Comparison of ENCODE assay signal across 8 cellular contexts in genomic region chr11:118790357-118791014, GRCh38. TPM values are rescaled to one million over a fixed set of nuclear protein-coding genes. Genes with fewer than 3 reads are reported as not detected.
A peak's percentile ranks its signal among the peaks of the same experiment; 100 is the strongest.
DNase-seq lines count a peak whose midpoint lies in the region; ATAC-seq and TF ChIP-seq lines count a peak whose summit lies in the region.

No MANE protein-coding gene starts in this region.

- TF ChIP-seq CTCF in CD8-positive, alpha-beta T cell (IDR thresholded peaks at IDR 0.05) = peak; percentile 43
- peak; percentile 53 for TF ChIP-seq CTCF in progenitor cell of endocrine pancreas (IDR thresholded peaks at IDR 0.05; ENCODE audit: unreplicated experiment)

- intact Hi-C loops in CD8-positive, alpha-beta T cell (cut with DNase I, micrococcal nuclease) = loop anchor here (1.0 to 5.0 kb wide), 11 partner anchors 80 to 353 kb away; partner anchors contain the start of genes CENATAC (in 1 of the 2), KMT2A (in 1 of the 2), RPS25 (in 1 of the 2) and TRAPPC4 (in 1 of the 2)
- intact Hi-C loops in left ventricle myocardium superior (cut with micrococcal nuclease) = no loop called here

- peak; percentile 27 for ATAC-seq in CD8-positive, alpha-beta T cell
- peak; percentile 27 for ATAC-seq in GM21515 (IDR thresholded peaks at IDR 0.05; ENCODE audit: unreplicated experiment)
- peak; percentile 56 for ATAC-seq in SK-N-SH treated with all-trans-retinoic acid at 6 μM for 48 hours
- ATAC-seq in left ventricle myocardium superior = peak; percentile 64
- no peak for ATAC-seq in GM19467 (IDR thresholded peaks at IDR 0.05; ENCODE audit: unreplicated experiment)

- no peaks in the 10 kb centered on the region for H3K9me3 Mint-ChIP-seq in CD8-positive, alpha-beta T cell
- no peaks in the 10 kb centered on the region for H3K9me3 Mint-ChIP-seq in progenitor cell of endocrine pancreas (ENCODE audit: low read depth)

- H3K27ac Mint-ChIP-seq in CD8-positive, alpha-beta T cell = peak overlapping the region; percentile 99
- H3K27ac Mint-ChIP-seq in progenitor cell of endocrine pancreas = peak overlapping the region; percentile 100

- H3K4me1 Mint-ChIP-seq in CD8-positive, alpha-beta T cell (ENCODE audit: low read depth) = peaks cover 44% of the 10 kb centered on the region
- peaks cover 30% of the 10 kb centered on the region for H3K4me1 Mint-ChIP-seq in progenitor cell of endocrine pancreas (ENCODE audit: low read depth)

- peaks cover 35% of the 10 kb centered on the region for H3K4me1 ChIP-seq in CD8-positive, alpha-beta T cell (ENCODE audit: insufficient read depth, low read length)

- H3K9me3 ChIP-seq in CD8-positive, alpha-beta T cell (ENCODE audit: low read length) = no peaks in the 10 kb centered on the region

- peaks cover 42% of the 10 kb centered on the region for H3K36me3 Mint-ChIP-seq in CD8-positive, alpha-beta T cell
- no peaks in the 10 kb centered on the region for H3K36me3 Mint-ChIP-seq in progenitor cell of endocrine pancreas (ENCODE audit: insufficient read depth)

- POLR2A ChIA-PET in CD8-positive, alpha-beta T cell (lab: Charles Lee) = interaction anchor here (0.6 to 11.4 kb wide), 29 partner anchors 9 to 355 kb away, joined by 3 to 182 read pairs (median 5); partner anchors contain the start of genes BCL9L, CENATAC, DPAGT1 and KMT2A

- peaks cover 8% of the 10 kb centered on the region for H3K36me3 ChIP-seq in CD8-positive, alpha-beta T cell (ENCODE audit: insufficient read depth, low read length)

- DNase-seq in CD8-positive, alpha-beta T cell = peak; percentile 43 to 82 (median 67)
- DNase-seq in KBM-7 = peak; percentile 76
- peak; percentile 29 for DNase-seq in amniotic stem cell (lab: John Stamatoyannopoulos, UW)
- DNase-seq in left ventricle myocardium superior = peak; percentile 67
- DNase-seq in progenitor cell of endocrine pancreas (ENCODE audit: low spot score, unreplicated experiment) = peak; percentile 51

- no peaks in the 10 kb centered on the region for H3K27me3 ChIP-seq in CD8-positive, alpha-beta T cell (ENCODE audit: insufficient read depth, low read length)

- peak overlapping the region; percentile 100 for H3K4me3 Mint-ChIP-seq in CD8-positive, alpha-beta T cell
- H3K4me3 Mint-ChIP-seq in progenitor cell of endocrine pancreas (ENCODE audit: low read depth) = peak overlapping the region; percentile 96

- in situ Hi-C loops in KBM-7 (cut with MboI; ENCODE audit: low pct_unique_long_range_greater_than_20kb, low sequenced_read_pairs) = no loop called here

- no peaks in the 10 kb centered on the region for H3K27me3 Mint-ChIP-seq in CD8-positive, alpha-beta T cell (ENCODE audit: low read depth)
- no peaks in the 10 kb centered on the region for H3K27me3 Mint-ChIP-seq in progenitor cell of endocrine pancreas

- H3K4me3 ChIP-seq in CD8-positive, alpha-beta T cell (ENCODE audit: low read depth, low read length) = peak overlapping the region; percentile 71

- H3K27ac ChIP-seq in CD8-positive, alpha-beta T cell (ENCODE audit: low read depth, low read length) = peak overlapping the region; percentile 98

- CTCF ChIA-PET in CD8-positive, alpha-beta T cell (lab: Charles Lee) = interaction anchor here (0.9 to 10.0 kb wide), 22 partner anchors 9 to 153 kb away, joined by 3 to 124 read pairs (median 6); partner anchors contain the start of gene BCL9L

TF ChIP-seq in SK-N-SH treated with all-trans-retinoic acid at 6 μM for 48 hours, 23 proteins besides CTCF, POLR2A, EP300 and RAD21 (continues in another document):
- TF ChIP-seq POU6F1 (CRISPR knock-in tag; IDR thresholded peaks at IDR 0.05; ENCODE audit: borderline replicate concordance, low read depth) (no peak), ESRRG (CRISPR knock-in tag; IDR thresholded peaks at IDR 0.05) (no peak), CSDC2 (CRISPR knock-in tag; IDR thresholded peaks at IDR 0.05) (no peak), ZNF565 (CRISPR knock-in tag; conservative IDR thresholded peaks at IDR 0.05; ENCODE audit: low read depth) (no peak), CSRNP3 (CRISPR knock-in tag; IDR thresholded peaks at IDR 0.05) (no peak), ZC3H10 (CRISPR knock-in tag; IDR thresholded peaks at IDR 0.05) (no peak), TCF4 (CRISPR knock-in tag; IDR thresholded peaks at IDR 0.05; ENCODE audit: borderline replicate concordance) (no peak), TSHZ2 (CRISPR knock-in tag; IDR thresholded peaks at IDR 0.05) (no peak; the same call in 1 of the 2 replicates), ZFP3 (CRISPR knock-in tag; IDR thresholded peaks at IDR 0.05) (no peak), BACH2 (CRISPR knock-in tag; IDR thresholded peaks at IDR 0.05; ENCODE audit: borderline replicate concordance) (no peak), RARB (CRISPR knock-in tag; IDR thresholded peaks at IDR 0.05) (no peak), ZNF8 (CRISPR knock-in tag; IDR thresholded peaks at IDR 0.05) (no peak), CREB5 (CRISPR knock-in tag; IDR thresholded peaks at IDR 0.05; ENCODE audit: low read depth) (no peak)

RNA-seq across cellular contexts. Expression of gene DDX6, which starts 0.5 kb away (rescaled TPM):
- 100 to 1,000 TPM; 409 TPM for total RNA-seq in CD8-positive, alpha-beta T cell
- 126 TPM for total RNA-seq in left ventricle myocardium superior
- 181 and 188 TPM in 2 replicates for total RNA-seq in progenitor cell of endocrine pancreas
